In the genomic region with DNA sequence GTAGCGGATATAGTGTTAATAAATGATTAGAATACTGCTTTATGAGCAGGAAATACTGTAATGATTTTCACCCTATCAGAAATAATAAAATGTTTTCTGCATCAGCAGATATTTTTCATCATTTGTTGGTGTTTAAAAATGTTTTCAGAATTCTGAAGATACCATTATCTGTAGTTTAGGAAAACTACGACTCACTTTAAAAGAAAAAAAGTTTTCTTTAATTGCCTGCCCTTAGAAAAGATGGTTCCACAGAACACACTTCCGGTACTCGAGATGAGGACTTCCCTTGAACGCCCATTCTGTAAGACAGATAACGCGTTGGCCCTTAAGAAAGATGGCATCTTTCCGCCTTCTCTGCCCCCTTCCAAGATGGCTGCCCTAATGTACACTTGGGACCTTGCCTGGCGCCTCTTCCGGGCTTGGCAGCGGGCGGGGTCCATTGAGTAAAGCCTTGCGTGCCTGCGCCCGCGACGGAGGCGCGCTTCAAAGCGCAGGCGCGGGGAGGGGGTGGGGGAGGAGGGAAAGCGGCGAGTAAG, we compare ENCODE assay signal across 8 cellular contexts. TPM values are rescaled to one million over a fixed set of nuclear protein-coding genes. Genes with fewer than 3 reads are reported as not detected.
A peak's percentile ranks its signal among the peaks of the same experiment; 100 is the strongest.
DNase-seq lines count a peak whose midpoint lies in the region; ATAC-seq and TF ChIP-seq lines count a peak whose summit lies in the region.

A gene with protein sequence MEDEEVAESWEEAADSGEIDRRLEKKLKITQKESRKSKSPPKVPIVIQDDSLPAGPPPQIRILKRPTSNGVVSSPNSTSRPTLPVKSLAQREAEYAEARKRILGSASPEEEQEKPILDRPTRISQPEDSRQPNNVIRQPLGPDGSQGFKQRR (plus strand): TSS at position 521 of the 536 bp plus-strand sequence. CDS start 16 bp downstream, outside the sequence.

- CTCF ChIA-PET in activated CD4-positive, alpha-beta memory T cell treated with anti-CD3 and anti-CD28 coated beads for 36 hours (lab: Charles Lee), result interaction anchor here (0.6 to 5.9 kb wide), 2 partner anchors 13 to 74 kb away, joined by 3 to 79 read pairs; a partner anchor contains a TSS

- H3K36me3 Mint-ChIP-seq in activated CD4-positive, alpha-beta memory T cell treated with anti-CD3 and anti-CD28 coated beads for 36 hours, result peaks cover 11% of the 10 kb centered on the region

- peak within 1 kb of the TSS; percentile 94 to 99 (median 96) for H3K9ac ChIP-seq in BLaER1 treated with 17β-estradiol and CSF1 and Interleukin-3, amounts not matched to agents 10 nM and 100 nM

- peaks cover 0 to 13% (median 8%) of the 10 kb centered on the region in 11 experiments; a peak in 7 of 22 replicates for H3K36me3 ChIP-seq in BLaER1 treated with 17β-estradiol and CSF1 and Interleukin-3, amounts not matched to agents 10 nM and 100 nM
- no peaks in the 10 kb centered on the region for H3K36me3 ChIP-seq in left lung

- no peaks in the 10 kb centered on the region for H3K9me3 Mint-ChIP-seq in activated CD4-positive, alpha-beta memory T cell treated with anti-CD3 and anti-CD28 coated beads for 36 hours

- peak within 1 kb of the TSS; percentile 97 for H3K4me3 Mint-ChIP-seq in activated CD4-positive, alpha-beta memory T cell treated with anti-CD3 and anti-CD28 coated beads for 36 hours

- DNase-seq in HK-2 (ENCODE audit: unreplicated experiment), result peak; percentile 96
- peak; percentile 100 for DNase-seq in NCI-H82 treated with DMSO at 0.1 percent for 48 hours (lab: John Stamatoyannopoulos, UW; ENCODE audit: unreplicated experiment)
- peak; percentile 98 for DNase-seq in activated CD4-positive, alpha-beta memory T cell treated with anti-CD3 and anti-CD28 coated beads for 36 hours
- peak; percentile 97 to 99 for DNase-seq in dermis microvascular lymphatic vessel endothelial cell (ENCODE audit: low read depth in 2 of 2)
- peak; percentile 97 to 98 for DNase-seq in left lung
- peak; percentile 87 to 90 for DNase-seq in stimulated activated CD4-positive, alpha-beta T cell treated with anti-CD3 and anti-CD28 coated beads, Interleukin-2, amount 100 ng/mL, for 48 hours

- no peaks in the 10 kb centered on the region for H3K27me3 ChIP-seq in BLaER1 treated with 17β-estradiol and CSF1 and Interleukin-3, amounts not matched to agents 10 nM and 100 nM
- no peaks in the 10 kb centered on the region for H3K27me3 ChIP-seq in left lung

- H3K27ac Mint-ChIP-seq in activated CD4-positive, alpha-beta memory T cell treated with anti-CD3 and anti-CD28 coated beads for 36 hours, result peak within 1 kb of the TSS; percentile 100

- POLR2A ChIA-PET in activated CD4-positive, alpha-beta memory T cell treated with anti-CD3 and anti-CD28 coated beads for 36 hours (lab: Charles Lee), result interaction anchor here (1.1 to 3.6 kb wide), 2 partner anchors 14 to 20 kb away, joined by 4 to 22 read pairs; a partner anchor contains a TSS

- no peaks in the 10 kb centered on the region for H3K9me3 ChIP-seq in BLaER1 treated with 17β-estradiol and CSF1 and Interleukin-3, amounts not matched to agents 10 nM and 100 nM (replicated peaks in 1 of 11)
- no peaks in the 10 kb centered on the region for H3K9me3 ChIP-seq in left lung

- peaks cover 52 to 72% (median 66%) of the 10 kb centered on the region in 10 experiments for H3K4me1 ChIP-seq in BLaER1 treated with 17β-estradiol and CSF1 and Interleukin-3, amounts not matched to agents 10 nM and 100 nM
- H3K4me1 ChIP-seq in left lung, result peaks cover 14 to 74% of the 10 kb centered on the region in 2 donors

- H3K27me3 Mint-ChIP-seq in activated CD4-positive, alpha-beta memory T cell treated with anti-CD3 and anti-CD28 coated beads for 36 hours, result no peaks in the 10 kb centered on the region

- peaks cover 37 to 45% (median 41%) of the 10 kb centered on the region in 11 experiments; a peak in 21 of 22 replicates for H4K20me1 ChIP-seq in BLaER1 treated with 17β-estradiol and CSF1 and Interleukin-3, amounts not matched to agents 10 nM and 100 nM

- ATAC-seq in GM19455 (IDR thresholded peaks at IDR 0.05; ENCODE audit: unreplicated experiment) (peak; percentile 80), left lung (peak; percentile 89)

- intact Hi-C loops in activated CD4-positive, alpha-beta memory T cell treated with anti-CD3 and anti-CD28 coated beads for 36 hours (cut with micrococcal nuclease), result loop anchor here (1.0 to 10.0 kb wide), 14 partner anchors 14 to 840 kb away; a partner anchor contains a TSS
- intact Hi-C loops in left lung (cut with DNase I), result loop anchor here in 1 of 2 donors (10.0 kb wide), 1 partner anchor 292 kb away; a partner anchor contains a TSS

- peak within 1 kb of the TSS; percentile 80 to 98 (median 92) for H3K4me2 ChIP-seq in BLaER1 treated with 17β-estradiol and CSF1 and Interleukin-3, amounts not matched to agents 10 nM and 100 nM

- peak within 1 kb of the TSS; percentile 73 to 88 (median 83) for H3K4me3 ChIP-seq in BLaER1 treated with 17β-estradiol and CSF1 and Interleukin-3, amounts not matched to agents 10 nM and 100 nM
- peak within 1 kb of the TSS; percentile 76 to 99 for H3K4me3 ChIP-seq in left lung

- H3K4me1 Mint-ChIP-seq in activated CD4-positive, alpha-beta memory T cell treated with anti-CD3 and anti-CD28 coated beads for 36 hours (ENCODE audit: low read depth), result peaks cover 27% of the 10 kb centered on the region

- peak within 1 kb of the TSS; percentile 94 to 98 (median 96) for H3K27ac ChIP-seq in BLaER1 treated with 17β-estradiol and CSF1 and Interleukin-3, amounts not matched to agents 10 nM and 100 nM
- peak within 1 kb of the TSS; percentile 96 to 98 for H3K27ac ChIP-seq in left lung

- TF ChIP-seq CTCF in left lung (IDR thresholded peaks at IDR 0.05), result no peak

RNA-seq across cellular contexts. Expression of the gene that starts here (rescaled TPM):
- total RNA-seq in activated CD4-positive, alpha-beta memory T cell treated with anti-CD3 and anti-CD28 coated beads for 36 hours, result 100 to 1,000 TPM; 185 to 191 TPM
- total RNA-seq in dermis microvascular lymphatic vessel endothelial cell (25.8 and 32.2 TPM in 2 replicates), left lung (100 to 1,000 TPM; 114 to 134 TPM)

Comparison
In these comparisons a context has a peak if more than half of its experiments do, and no peak if none do; other contexts are left out.
1. Peak in every context shown above with its lines: DNase-seq, ATAC-seq, H3K4me3 ChIP-seq and H3K27ac ChIP-seq.